In genomic region chr4:73596001-73596400, GRCh38 we compare ENCODE assay signal across 23 cellular contexts. TPM values are rescaled to one million over a fixed set of nuclear protein-coding genes. Genes with fewer than 3 reads are reported as not detected.
"Had no signal": no experiment of that assay in that cellular context is flagged by ENCODE, and none has a peak within 500 bp of the region (broad histone marks: within the 10 kb centered on the region; RNA-seq: fewer than 3 reads in every experiment).

No MANE protein-coding gene starts in this region.

- H3K79me2 ChIP-seq: parathyroid adenoma had no signal

- H2AFZ ChIP-seq: parathyroid adenoma had no signal

- H3K9me3 ChIP-seq: psoas muscle, thoracic aorta, transverse colon had no signal

- H3K4me3 Mint-ChIP-seq: naive B cell; nephron; stimulated activated naive B cell treated with anti-CD40 and anti-IgM and Interleukin-4, amounts not matched to agents 10 μg/mL and 1 μg/mL and 100 μg/mL, for 72 hours; stimulated activated naive CD8-positive, alpha-beta T cell treated with anti-CD3 and anti-CD28 coated beads, Interleukin-15, amount 100 ng/mL, for 72 hours had no signal

- H3K4me1 Mint-ChIP-seq: stimulated activated naive CD8-positive, alpha-beta T cell treated with anti-CD3 and anti-CD28 coated beads, Interleukin-15, amount 100 ng/mL, for 72 hours had no signal

- H3K4me1 ChIP-seq: heart left ventricle, parathyroid adenoma, psoas muscle had no signal

- H3K27ac Mint-ChIP-seq: naive B cell; nephron; stimulated activated naive B cell treated with anti-CD40 and anti-IgM and Interleukin-4, amounts not matched to agents 10 μg/mL and 1 μg/mL and 100 μg/mL, for 72 hours; stimulated activated naive CD8-positive, alpha-beta T cell treated with anti-CD3 and anti-CD28 coated beads, Interleukin-15, amount 100 ng/mL, for 72 hours had no signal

- H3K9me3 Mint-ChIP-seq: nephron; stimulated activated naive CD8-positive, alpha-beta T cell treated with anti-CD3 and anti-CD28 coated beads, Interleukin-15, amount 100 ng/mL, for 72 hours had no signal

- ATAC-seq: esophagus mucosa; heart left ventricle; left colon; left ventricle myocardium superior; psoas muscle; sciatic nerve; stimulated activated naive B cell treated with anti-CD40 and anti-IgM and Interleukin-4, amounts not matched to agents 10 μg/mL and 1 μg/mL and 100 μg/mL, for 72 hours; stimulated activated naive CD8-positive, alpha-beta T cell treated with anti-CD3 and anti-CD28 coated beads, Interleukin-15, amount 100 ng/mL, for 72 hours had no signal

- H3K27me3 Mint-ChIP-seq: naive B cell; stimulated activated naive B cell treated with anti-CD40 and anti-IgM and Interleukin-4, amounts not matched to agents 10 μg/mL and 1 μg/mL and 100 μg/mL, for 72 hours; stimulated activated naive CD8-positive, alpha-beta T cell treated with anti-CD3 and anti-CD28 coated beads, Interleukin-15, amount 100 ng/mL, for 72 hours had no signal

- H3K36me3 ChIP-seq: heart left ventricle, thoracic aorta, transverse colon had no signal

- H3K4me3 ChIP-seq: heart left ventricle, lung, psoas muscle, thoracic aorta, transverse colon had no signal

- H3K27ac ChIP-seq: heart left ventricle, parathyroid adenoma, psoas muscle, thoracic aorta, transverse colon had no signal

- DNase-seq: effector memory CD4-positive, alpha-beta T cell; heart left ventricle; hippocampal formation; left colon; left ventricle myocardium superior; mesenchymal stem cell; naive B cell; psoas muscle; retina; stimulated activated CD4-positive, alpha-beta T cell treated with anti-CD3 and anti-CD28 coated beads, Interleukin-2, amount 100 ng/mL, for 24 hours; stimulated activated CD4-positive, alpha-beta T cell treated with anti-CD3 and anti-CD28 coated beads, Interleukin-4, amount 100 ng/mL, for 4 hours; stimulated activated naive B cell treated with anti-CD40 and anti-IgM and Interleukin-4, amounts not matched to agents 10 μg/mL and 1 μg/mL and 100 μg/mL, for 72 hours; stimulated activated naive CD8-positive, alpha-beta T cell treated with anti-CD3 and anti-CD28 coated beads, Interleukin-15, amount 100 ng/mL, for 72 hours; substantia nigra; transverse colon had no signal

- H3K27me3 ChIP-seq: heart left ventricle, transverse colon had no signal

- H3K9ac ChIP-seq: parathyroid adenoma had no signal

RNA-seq across cellular contexts. Expression of gene RASSF6, which starts 24.2 kb away (rescaled TPM):
- total RNA-seq: glomerular endothelial cell, left ventricle myocardium superior, psoas muscle, sciatic nerve, skeletal muscle tissue had no signal
- polyA plus RNA-seq: heart left ventricle had no signal
